ENCODE assay signal across 20 cellular contexts in genomic region chr7:5500056-5500776, GRCh38. TPM values are rescaled to one million over a fixed set of nuclear protein-coding genes. Genes with fewer than 3 reads are reported as not detected.
DNase-seq lines count a peak whose midpoint lies in the region; ATAC-seq, FAIRE-seq and TF ChIP-seq lines count a peak whose summit lies in the region.
"Had no signal": no experiment of that assay in that cellular context is flagged by ENCODE, and none has a peak within 500 bp of the region (broad histone marks: within the 10 kb centered on the region; RNA-seq: fewer than 3 reads in every experiment).

No MANE protein-coding gene starts in this region.

- intact Hi-C loops in HepG2 (cut with micrococcal nuclease; ENCODE audit: unreplicated experiment), result no loop called here
- intact Hi-C loops in right lobe of liver (cut with DNase I), result no loop called here
- intact Hi-C loops in thyroid gland (cut with DNase I), result no loop called here

- no peak for TF ChIP-seq POLR2A in HepG2 (IDR thresholded peaks at IDR 0.05; ENCODE audit: insufficient read depth in 1 of 2, low read depth in 2 of 2, low read length in 2 of 2)
- TF ChIP-seq POLR2A in right lobe of liver (IDR thresholded peaks at IDR 0.05), result no peak
- TF ChIP-seq POLR2A in thyroid gland (IDR thresholded peaks at IDR 0.05), result no peak

- H3K4me2 ChIP-seq in HepG2 (ENCODE audit: low read depth, low read length), result no peak overlapping the region
- H3K4me2 ChIP-seq: GM23338 had no signal

- H3K4me1 ChIP-seq in HepG2 (ENCODE audit: insufficient read depth, low read length), result no peaks in the 10 kb centered on the region
- peaks cover 0 to 12% (median 5%) of the 10 kb centered on the region in 4 donors for H3K4me1 ChIP-seq in right lobe of liver
- peaks cover 4% of the 10 kb centered on the region for H3K4me1 ChIP-seq in foreskin keratinocyte
- peaks cover under 1 to 2% of the 10 kb centered on the region in 2 donors for H3K4me1 ChIP-seq in thyroid gland
- peaks cover 0 to 18% of the 10 kb centered on the region in 2 donors for H3K4me1 ChIP-seq in right atrium auricular region

- TF ChIP-seq CTCF in HepG2 (CRISPR knock-in tag; IDR thresholded peaks at IDR 0.05), result no peak
- TF ChIP-seq CTCF in right lobe of liver (IDR thresholded peaks at IDR 0.05), result no peak
- TF ChIP-seq CTCF in foreskin keratinocyte (conservative IDR thresholded peaks at IDR 0.05), result no peak
- no peak for TF ChIP-seq CTCF in thyroid gland (IDR thresholded peaks at IDR 0.05)
- TF ChIP-seq CTCF in right atrium auricular region (IDR thresholded peaks at IDR 0.05), result no peak

- in situ Hi-C loops in HepG2 (cut with HindIII; ENCODE audit: extremely low pct_ligation_motif_present, low pct_unique_long_range_greater_than_20kb), result no loop called here

- H3K79me2 ChIP-seq in HepG2 (ENCODE audit: insufficient read depth, low read length), result no peaks in the 10 kb centered on the region

- H3K27ac ChIP-seq in HepG2 (ENCODE audit: extremely low read length, insufficient read depth, low read length) (no peak overlapping the region), right lobe of liver (no peak overlapping the region), foreskin keratinocyte (no peak overlapping the region), thyroid gland (no peak overlapping the region), right atrium auricular region (no peak overlapping the region)
- H3K27ac ChIP-seq: SJSA1 had no signal

- H3K36me3 ChIP-seq in HepG2 (replicated peaks in 1 of 2; ENCODE audit: control insufficient read depth in 1 of 2, insufficient read depth in 2 of 2, low read length in 2 of 2) (peaks cover 6 to 26% of the 10 kb centered on the region in 2 experiments; a peak in 4 of 5 replicates), right lobe of liver (peaks cover 0 to 19% (median 0%) of the 10 kb centered on the region in 4 donors), thyroid gland (peaks cover 11 to 21% of the 10 kb centered on the region in 2 donors), right atrium auricular region (peaks cover 18% of the 10 kb centered on the region)

- no peaks in the 10 kb centered on the region for H3K9me3 ChIP-seq in HepG2 (ENCODE audit: low read length)
- no peaks in the 10 kb centered on the region for H3K9me3 ChIP-seq in right lobe of liver
- H3K9me3 ChIP-seq in thyroid gland, result no peaks in the 10 kb centered on the region
- H3K9me3 ChIP-seq in right atrium auricular region, result no peaks in the 10 kb centered on the region
- H3K9me3 ChIP-seq: SJSA1 had no signal

- CTCF ChIA-PET in HepG2 (lab: Yijun Ruan, JAX; ENCODE audit: low intra/inter-chr PET ratio, low total read pairs), result no interaction called here

- no peak for TF ChIP-seq RAD21 in HepG2 (CRISPR knock-in tag; IDR thresholded peaks at IDR 0.05)

- no peak for TF ChIP-seq EP300 in HepG2 (IDR thresholded peaks at IDR 0.05; ENCODE audit: low read depth in 2 of 2, low read length in 2 of 2)
- TF ChIP-seq EP300 in HepG2 (CRISPR knock-in tag; IDR thresholded peaks at IDR 0.05; ENCODE audit: borderline replicate concordance), result no peak

- ATAC-seq in HepG2 (no peak), right lobe of liver (no peak), foreskin keratinocyte (peak; percentile 52)
- ATAC-seq: GM23338, Panc1 had no signal

- DNase-seq in HepG2 (ENCODE audit: low spot score), result no peak
- DNase-seq in right lobe of liver, result no peak
- DNase-seq in RKO (ENCODE audit: low spot score), result peak; percentile 58
- DNase-seq in foreskin keratinocyte, result no peak
- no peak for DNase-seq in stimulated activated CD8-positive, alpha-beta memory T cell treated with anti-CD3 and anti-CD28 coated beads, Interleukin-4, amount 100 ng/mL, for 48 hours
- no peak for DNase-seq in thyroid gland
- DNase-seq in right atrium auricular region (ENCODE audit: low spot score), result no peak
- no peak for DNase-seq in central memory CD4-positive, alpha-beta T cell
- DNase-seq: AML-193, DMS79 treated with DMSO at 0.1 percent for 48 hours, GDM1, HFFc6, NCI-H1105 treated with DMSO at 0.1 percent for 48 hours, NCI-H187, NCI-H446 treated with DMSO at 0.1 percent for 48 hours, NCI-H774 had no signal

- no peaks in the 10 kb centered on the region for H4K20me1 ChIP-seq in HepG2 (ENCODE audit: insufficient read depth, low read length)

- H3K4me3 ChIP-seq in HepG2 (replicated peaks in 1 of 3; ENCODE audit: insufficient read depth in 1 of 3, low read depth in 2 of 3, low read length in 3 of 3) (no peak overlapping the region), right lobe of liver (no peak overlapping the region), thyroid gland (replicated peaks in 1 of 3) (no peak overlapping the region), right atrium auricular region (no peak overlapping the region)
- H3K4me3 ChIP-seq: GM23338, SJSA1 had no signal

- POLR2A ChIA-PET in HepG2 (lab: Yijun Ruan, JAX), result interaction anchor here (0.5 kb wide), 1 partner anchor 948 kb away, joined by 3 read pairs; the partner anchor contains the start of gene DAGLB

- no TSS peak for BruUV-seq in HepG2 (replicated peaks; lab: Mats Ljungman, UMichigan)

- H3K9ac ChIP-seq in HepG2 (ENCODE audit: insufficient read depth, low read depth, low read length), result no peak overlapping the region

- no peak overlapping the region for H2AFZ ChIP-seq in HepG2 (ENCODE audit: low read length)
- H2AFZ ChIP-seq: GM23338 had no signal

- no peaks in the 10 kb centered on the region; a peak in 1 of 5 replicates for H3K27me3 ChIP-seq in HepG2 (ENCODE audit: control insufficient read depth in 1 of 2, insufficient read depth in 2 of 2, low read length in 2 of 2)
- H3K27me3 ChIP-seq in right lobe of liver, result no peaks in the 10 kb centered on the region
- H3K27me3 ChIP-seq in foreskin keratinocyte, result no peaks in the 10 kb centered on the region
- H3K27me3 ChIP-seq in thyroid gland, result no peaks in the 10 kb centered on the region
- H3K27me3 ChIP-seq in right atrium auricular region, result no peaks in the 10 kb centered on the region
- H3K27me3 ChIP-seq: SJSA1 had no signal

- 96% methylated on average over 41 of the region's 41 CpGs for WGBS in HepG2 (ENCODE audit: low lambda C conversion rate)
- 0% methylated on average over 1 of the region's 41 CpGs for WGBS in right lobe of liver (ENCODE audit: insufficient coverage, low coverage, low lambda C conversion rate, missing lambda C conversion rate)
- WGBS in thyroid gland, 2 donors, result 92 to 95% methylated on average over 35 to 38 of the region's 41 CpGs

- no peak for FAIRE-seq in HepG2 (lab: Jason Lieb, UNC)
- FAIRE-seq: GM12892 had no signal

RNA-seq across cellular contexts. Expression of gene FBXL18, which starts 13.4 kb away (rescaled TPM):
- 3.9 TPM in 2 replicates for total RNA-seq in HepG2 (2016; rRNA removed; fragmentation: Illumina TruSeq; extraction: Trizol)
- total RNA-seq in HepG2 (2016; cell fraction: cytosol; rRNA removed; fragmentation: Illumina TruSeq; extraction: Trizol; ENCODE audit: low read depth), result 1.1 and 1.6 TPM in 2 replicates
- total RNA-seq in HepG2 (2016; cell fraction: insoluble cytoplasmic fraction; rRNA removed; fragmentation: Illumina TruSeq; extraction: Trizol), result 3.7 and 4.0 TPM in 2 replicates
- 1.5 and 2.0 TPM in 2 replicates for total RNA-seq in HepG2 (2016; cell fraction: membrane; rRNA removed; fragmentation: Illumina TruSeq; extraction: Trizol)
- total RNA-seq in HepG2 (2016; cell fraction: nucleus; rRNA removed; fragmentation: Illumina TruSeq; extraction: Trizol), result 2.9 and 3.3 TPM in 2 replicates
- 1.1 and 1.5 TPM in 2 replicates for polyA plus RNA-seq in HepG2 (2011; rRNA removed)
- polyA plus RNA-seq in HepG2 (2011; cell fraction: cytosol; rRNA removed), result 0.63 and 1.1 TPM in 2 replicates
- 4.2 and 7.3 TPM in 2 replicates for polyA plus RNA-seq in HepG2 (2011; cell fraction: nucleus; rRNA removed)
- 1.5 and 2.0 TPM in 2 replicates for polyA plus RNA-seq in HepG2 (2012)
- 0.17 and 0.19 TPM in 2 replicates for polyA plus RNA-seq in HepG2 (2016; cell fraction: cytosol; fragmentation: Illumina TruSeq; extraction: Trizol; ENCODE audit: low read depth)
- polyA plus RNA-seq in HepG2 (2016; cell fraction: insoluble cytoplasmic fraction; fragmentation: Illumina TruSeq; extraction: Trizol; ENCODE audit: low read depth), result 1.4 and 2.4 TPM in 2 replicates
- polyA plus RNA-seq in HepG2 (2016; cell fraction: membrane; fragmentation: Illumina TruSeq; extraction: Trizol; ENCODE audit: low read depth), result 0.11 and 0.30 TPM in 2 replicates
- 2.1 and 2.5 TPM in 2 replicates for polyA plus RNA-seq in HepG2 (2016; cell fraction: nucleus; fragmentation: Illumina TruSeq; extraction: Trizol; ENCODE audit: insufficient read depth, low read depth)
- 9.2 and 12.0 TPM in 2 replicates for polyA minus RNA-seq in HepG2 (2011; rRNA and poly(A)+ RNA removed; ENCODE audit: low replicate concordance)
- 3.7 and 4.0 TPM in 2 replicates for polyA minus RNA-seq in HepG2 (2011; cell fraction: cytosol; rRNA and poly(A)+ RNA removed)
- polyA minus RNA-seq in HepG2 (2011; cell fraction: nucleus; rRNA and poly(A)+ RNA removed), result 4.1 and 4.5 TPM in 2 replicates
- 1 to 10 TPM; 3.5 to 8.5 (median 4.7) TPM for total RNA-seq in right lobe of liver
- total RNA-seq in foreskin keratinocyte, result 13.6 and 14.4 TPM in 2 replicates
- 2.5 and 3.4 TPM in 2 replicates for polyA plus RNA-seq in foreskin keratinocyte
- total RNA-seq in thyroid gland, result 10 to 100 TPM in 3 of 4 donors, 1 to 10 TPM in 1; 6.2 to 12.7 (median 10.4) TPM
- total RNA-seq in right atrium auricular region, result 1 to 10 TPM; 6.7 to 7.8 TPM

RNA-seq across cellular contexts. Expression of gene ACTB, which starts 30.2 kb away (rescaled TPM):
- total RNA-seq in HepG2 (2016; rRNA removed; fragmentation: Illumina TruSeq; extraction: Trizol) (983 and 1,099 TPM in 2 replicates), right lobe of liver (1,000 to 10,000 TPM; 1,195 to 2,421 (median 1,468) TPM), foreskin keratinocyte (10,018 and 10,020 TPM in 2 replicates), thyroid gland (1,000 to 10,000 TPM in 3 of 4 donors, 100 to 1,000 TPM in 1; 848 to 2,475 (median 1,538) TPM), right atrium auricular region (1,000 to 10,000 TPM in 1 of 2 donors, 100 to 1,000 TPM in 1; 979 to 1,431 TPM)
- 406 and 413 TPM in 2 replicates for total RNA-seq in HepG2 (2016; cell fraction: cytosol; rRNA removed; fragmentation: Illumina TruSeq; extraction: Trizol; ENCODE audit: low read depth)
- 966 and 972 TPM in 2 replicates for total RNA-seq in HepG2 (2016; cell fraction: insoluble cytoplasmic fraction; rRNA removed; fragmentation: Illumina TruSeq; extraction: Trizol)
- 815 and 929 TPM in 2 replicates for total RNA-seq in HepG2 (2016; cell fraction: membrane; rRNA removed; fragmentation: Illumina TruSeq; extraction: Trizol)
- total RNA-seq in HepG2 (2016; cell fraction: nucleus; rRNA removed; fragmentation: Illumina TruSeq; extraction: Trizol), result 668 and 755 TPM in 2 replicates
- polyA plus RNA-seq in HepG2 (2011; rRNA removed) (984 and 1,160 TPM in 2 replicates), foreskin keratinocyte (8,202 and 8,857 TPM in 2 replicates)
- 567 and 620 TPM in 2 replicates for polyA plus RNA-seq in HepG2 (2011; cell fraction: cytosol; rRNA removed)
- polyA plus RNA-seq in HepG2 (2011; cell fraction: nucleus; rRNA removed), result 1,565 and 1,995 TPM in 2 replicates
- 984 and 1,070 TPM in 2 replicates for polyA plus RNA-seq in HepG2 (2012)
- polyA plus RNA-seq in HepG2 (2016; cell fraction: cytosol; fragmentation: Illumina TruSeq; extraction: Trizol; ENCODE audit: low read depth), result 510 and 558 TPM in 2 replicates
- polyA plus RNA-seq in HepG2 (2016; cell fraction: insoluble cytoplasmic fraction; fragmentation: Illumina TruSeq; extraction: Trizol; ENCODE audit: low read depth), result 1,764 and 2,207 TPM in 2 replicates
- 1,095 and 1,097 TPM in 2 replicates for polyA plus RNA-seq in HepG2 (2016; cell fraction: membrane; fragmentation: Illumina TruSeq; extraction: Trizol; ENCODE audit: low read depth)
- 1,747 and 1,824 TPM in 2 replicates for polyA plus RNA-seq in HepG2 (2016; cell fraction: nucleus; fragmentation: Illumina TruSeq; extraction: Trizol; ENCODE audit: insufficient read depth, low read depth)
- 2,677 and 2,857 TPM in 2 replicates for polyA minus RNA-seq in HepG2 (2011; rRNA and poly(A)+ RNA removed; ENCODE audit: low replicate concordance)
- 1,014 and 1,055 TPM in 2 replicates for polyA minus RNA-seq in HepG2 (2011; cell fraction: cytosol; rRNA and poly(A)+ RNA removed)
- 329 and 574 TPM in 2 replicates for polyA minus RNA-seq in HepG2 (2011; cell fraction: nucleus; rRNA and poly(A)+ RNA removed)
